ENCODE assay signal across 8 cellular contexts in genomic region chr13:24161980-24162517, GRCh38. TPM values are rescaled to one million over a fixed set of nuclear protein-coding genes. Genes with fewer than 3 reads are reported as not detected.
DNase-seq lines count a peak whose midpoint lies in the region; ATAC-seq and TF ChIP-seq lines count a peak whose summit lies in the region.

No MANE protein-coding gene starts in this region.

- 57 to 59% methylated on average over 12 of the region's 12 CpGs for WGBS in GM23248 (ENCODE audit: low coverage in 1 of 2, low lambda C conversion rate in 2 of 2, missing lambda C conversion rate in 2 of 2), 2 experiments

- no peaks in the 10 kb centered on the region for H3K9me2 ChIP-seq in GM23248 (ENCODE audit: insufficient read depth)

- H3K27ac ChIP-seq in GM23248 (no peak overlapping the region), SJSA1 (no peak overlapping the region), rectal smooth muscle tissue (ENCODE audit: low read depth, low read length) (no peak overlapping the region)

- TF ChIP-seq CTCF in foreskin fibroblast (IDR thresholded peaks at IDR 0.05; ENCODE audit: low read depth, low read length) = no peak

- H3K4me3 ChIP-seq in GM23248 (peak overlapping the region; percentile 81), SJSA1 (peak overlapping the region; percentile 85), foreskin fibroblast (ENCODE audit: low read depth in 1 of 2, low read length in 2 of 2) (peak overlapping the region; percentile 83 to 89), rectal smooth muscle tissue (ENCODE audit: low read length) (peak overlapping the region; percentile 93)

- in situ Hi-C loops in GM23248 (cut with MboI) = no loop called here

- ATAC-seq in HG03469 (IDR thresholded peaks at IDR 0.05; ENCODE audit: unreplicated experiment) = no peak

- H2AFZ ChIP-seq in GM23248 = no peak overlapping the region

- H3K9ac ChIP-seq in GM23248 (peak overlapping the region; percentile 79; the same call in 1 of the 2 replicates), rectal smooth muscle tissue (ENCODE audit: low read length) (no peak overlapping the region)

- H3K79me2 ChIP-seq in GM23248 (ENCODE audit: insufficient read depth) = peaks cover 22% of the 10 kb centered on the region

- H3K27me3 ChIP-seq in GM23248 (replicated peaks; ENCODE audit: insufficient read depth) (no peaks in the 10 kb centered on the region), SJSA1 (replicated peaks) (no peaks in the 10 kb centered on the region), rectal smooth muscle tissue (ENCODE audit: control insufficient read depth, insufficient read depth, low read length) (no peaks in the 10 kb centered on the region)

- H4K20me1 ChIP-seq in GM23248 (ENCODE audit: insufficient read depth) = no peaks in the 10 kb centered on the region

- no peaks in the 10 kb centered on the region for H3K36me3 ChIP-seq in GM23248 (ENCODE audit: low read depth)
- peaks cover 27% of the 10 kb centered on the region for H3K36me3 ChIP-seq in SJSA1
- H3K36me3 ChIP-seq in rectal smooth muscle tissue (ENCODE audit: control insufficient read depth, insufficient read depth, low read length) = peaks cover 5% of the 10 kb centered on the region

- H3F3A ChIP-seq in GM23248 (ENCODE audit: insufficient read depth) = peaks cover 25% of the 10 kb centered on the region

- H3K4me1 ChIP-seq in GM23248 (ENCODE audit: insufficient read depth) (peaks cover 24% of the 10 kb centered on the region), SJSA1 (replicated peaks) (peaks cover 44% of the 10 kb centered on the region), rectal smooth muscle tissue (ENCODE audit: control insufficient read depth, insufficient read depth, low read length) (no peaks in the 10 kb centered on the region)

- peak overlapping the region; percentile 90 for H3K4me2 ChIP-seq in GM23248 (ENCODE audit: unreplicated experiment)

- H3K9me3 ChIP-seq in GM23248 (ENCODE audit: low read depth) (no peaks in the 10 kb centered on the region), SJSA1 (replicated peaks) (no peaks in the 10 kb centered on the region)

- no peak for DNase-seq in GM23248
- DNase-seq in SJSA1 (ENCODE audit: low read depth in 1 of 2, low spot score in 2 of 2) = no peak
- no peak for DNase-seq in foreskin fibroblast
- DNase-seq in NCI-H226 = no peak
- DNase-seq in EL = no peak
- DNase-seq in OCI-M2 (lab: John Stamatoyannopoulos, UW; ENCODE audit: unreplicated experiment) = no peak

RNA-seq across cellular contexts. Expression of gene SPATA13, which starts 1.5 kb away (rescaled TPM):
- 4.6 and 7.6 TPM in 2 replicates for total RNA-seq in GM23248 (2014; rRNA removed; shearing (Covaris generic))
- 2.4 and 4.1 TPM in 2 replicates for polyA plus RNA-seq in GM23248 (2016; fragmentation: Nextera tagmentation; extraction: Ambion mirVana)
- total RNA-seq in SJSA1 (2014; rRNA removed; shearing (Covaris generic)) = 12.4 and 14.8 TPM in 2 replicates
